Comparison of ENCODE assay signal across 19 cellular contexts in genomic region chr9:3948826-3949578, GRCh38.
DNase-seq lines count a peak whose midpoint lies in the region; ATAC-seq, FAIRE-seq and TF ChIP-seq lines count a peak whose summit lies in the region.
"Had no signal": no experiment of that assay in that cellular context is flagged by ENCODE, and none has a peak within 500 bp of the region (broad histone marks: within the 10 kb centered on the region; RNA-seq: fewer than 3 reads in every experiment).

No MANE protein-coding gene starts in this region.

- no peaks in the 10 kb centered on the region for H3K36me3 Mint-ChIP-seq in endothelial cell (ENCODE audit: low read depth, unreplicated experiment)

- H3K4me3 ChIP-seq in AG10803 (ENCODE audit: low read length) (no peak overlapping the region), left lung (no peak overlapping the region)
- H3K4me3 ChIP-seq: GM12878 had no signal

- H3K27ac ChIP-seq in left lung: peak overlapping the region in 1 of 2 donors; percentile 22

- H3K27me3 Mint-ChIP-seq in endothelial cell (ENCODE audit: unreplicated experiment): peaks cover 2% of the 10 kb centered on the region

- no peak overlapping the region for H3K27ac Mint-ChIP-seq in endothelial cell (ENCODE audit: unreplicated experiment)
- H3K27ac Mint-ChIP-seq: activated T-helper 2 cell treated with anti-CD3 and anti-CD28 coated beads, Interferon-gamma antibody, Interleukin-2, Interleukin-4, amounts not matched to agents 10 μg/mL and 5 μg/mL and 100 μg/mL, durations not matched to agents 14 hours and 24 hours and 36 hours had no signal

- H3K4me1 Mint-ChIP-seq in endothelial cell (ENCODE audit: unreplicated experiment): no peaks in the 10 kb centered on the region

- no peak for TF ChIP-seq CTCF in AG10803 (conservative IDR thresholded peaks at IDR 0.05; ENCODE audit: low read length)
- no peak for TF ChIP-seq CTCF in left lung (IDR thresholded peaks at IDR 0.05)
- TF ChIP-seq CTCF in endothelial cell (IDR thresholded peaks at IDR 0.05; ENCODE audit: unreplicated experiment): no peak

- H3K4me1 ChIP-seq in left lung: peaks cover 0 to 4% of the 10 kb centered on the region in 2 donors

- H3K36me3 ChIP-seq in left lung: no peaks in the 10 kb centered on the region

- intact Hi-C loops in left lung (cut with DNase I): no loop called here
- intact Hi-C loops in sciatic nerve (cut with DNase I): no loop called here

- DNase-seq in AG10803 (ENCODE audit: low read depth) (peak; percentile 62), HT1080 (ENCODE audit: low read depth) (peak; percentile 28), left lung (no peak), endothelial cell (ENCODE audit: low spot score) (no peak), Kasumi-1 (lab: John Stamatoyannopoulos, UW) (no peak), sciatic nerve (ENCODE audit: low spot score) (no peak)
- DNase-seq: C1 segment of cervical spinal cord; DMS79 treated with DMSO at 0.1 percent for 48 hours; foreskin melanocyte; KG1; midbrain; NCI-H1417 treated with DMSO at 0.1 percent for 48 hours; nucleus accumbens; small intestine; stimulated activated naive CD8-positive, alpha-beta T cell treated with anti-CD3 and anti-CD28 coated beads, Interleukin-15, Interleukin-2, amounts not matched to agents 100 U/mL and 50 U/mL, for 24 hours had no signal

- ATAC-seq in left lung (peak; percentile 34), GM19455 (IDR thresholded peaks at IDR 0.05; ENCODE audit: unreplicated experiment) (no peak), sciatic nerve (no peak)
- ATAC-seq: GM12878; stimulated activated naive CD8-positive, alpha-beta T cell treated with anti-CD3 and anti-CD28 coated beads, Interleukin-15, Interleukin-2, amounts not matched to agents 100 U/mL and 50 U/mL, for 24 hours had no signal

- no peaks in the 10 kb centered on the region for H3K9me3 ChIP-seq in left lung

- H3K4me3 Mint-ChIP-seq in endothelial cell (ENCODE audit: unreplicated experiment): no peak overlapping the region

- peak; percentile 81 for FAIRE-seq in endometrium (lab: Jason Lieb, UNC)
- FAIRE-seq: GM12878, small intestine had no signal

- H3K9me3 Mint-ChIP-seq in endothelial cell (ENCODE audit: unreplicated experiment): no peaks in the 10 kb centered on the region
- H3K9me3 Mint-ChIP-seq: activated T-helper 2 cell treated with anti-CD3 and anti-CD28 coated beads, Interferon-gamma antibody, Interleukin-2, Interleukin-4, amounts not matched to agents 10 μg/mL and 5 μg/mL and 100 μg/mL, durations not matched to agents 14 hours and 24 hours and 36 hours had no signal

- H3K27me3 ChIP-seq in left lung: no peaks in the 10 kb centered on the region

Comparison
In these comparisons a context has a peak if more than half of its experiments do, and no peak if none do; other contexts are left out.
1. DNase-seq: peak in AG10803 (single experiment) and HT1080 (single experiment); none in left lung (0 of 2), endothelial cell (single experiment), Kasumi-1 (0 of 2) and sciatic nerve (single experiment).